ENCODE assay signal across 9 cellular contexts in the genomic region with DNA sequence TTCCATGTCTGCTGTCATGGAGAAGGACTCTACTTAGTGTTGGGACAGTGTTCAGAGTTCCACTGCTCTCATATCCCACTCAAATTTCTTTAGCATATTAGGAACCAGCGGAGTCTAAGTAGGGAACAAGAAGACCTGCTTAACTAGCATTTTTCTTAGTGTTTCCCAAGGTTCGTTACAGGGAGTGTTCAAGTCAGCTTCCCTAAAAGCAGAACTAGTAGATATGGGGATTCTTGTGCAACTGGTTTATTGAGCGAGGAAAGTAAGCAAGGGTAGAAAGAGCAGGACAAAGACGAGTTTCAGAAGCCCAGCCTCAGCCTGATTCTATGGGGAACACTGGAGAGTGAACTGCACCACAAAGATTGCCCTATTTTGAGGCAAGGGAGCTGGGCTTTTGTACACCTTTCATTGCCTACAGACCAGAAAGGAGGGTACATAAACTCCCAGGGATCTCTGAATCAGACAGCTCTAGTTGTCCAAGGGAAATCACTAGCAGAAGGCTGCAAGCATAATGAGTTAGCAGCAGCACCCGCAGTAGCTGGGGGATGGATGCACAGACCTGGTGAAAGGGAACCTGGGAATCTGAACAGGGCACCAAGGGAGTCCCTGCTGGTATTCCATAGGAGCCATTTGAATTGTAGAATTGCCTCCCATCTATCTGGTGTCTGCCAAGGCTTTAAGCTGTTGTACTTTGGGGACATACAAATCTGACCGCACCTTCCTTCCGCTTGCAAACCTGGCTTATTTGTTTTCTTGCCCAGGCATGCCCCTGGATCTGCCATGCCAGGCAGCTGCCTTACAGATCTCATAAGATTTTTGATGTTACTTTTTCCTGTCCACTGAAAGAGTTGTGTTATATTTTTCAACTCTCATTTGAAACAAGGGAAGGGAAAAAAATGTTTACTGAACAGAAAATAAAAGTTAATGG. TPM values are rescaled to one million over a fixed set of nuclear protein-coding genes. Genes with fewer than 3 reads are reported as not detected.
DNase-seq lines count a peak whose midpoint lies in the region; ATAC-seq and TF ChIP-seq lines count a peak whose summit lies in the region.
"Had no signal": no experiment of that assay in that cellular context is flagged by ENCODE, and none has a peak within 500 bp of the region (broad histone marks: within the 10 kb centered on the region; RNA-seq: fewer than 3 reads in every experiment).

No MANE protein-coding gene starts in this region.

- no peak for TF ChIP-seq CTCF in Panc1 (IDR thresholded peaks at IDR 0.05)
- no peak for TF ChIP-seq CTCF in gastroesophageal sphincter (IDR thresholded peaks at IDR 0.05)
- TF ChIP-seq CTCF in upper lobe of right lung (IDR thresholded peaks at IDR 0.05), result no peak
- no peak for TF ChIP-seq CTCF in Caco-2 (IDR thresholded peaks at IDR 0.05; ENCODE audit: insufficient read depth in 1 of 2, low read depth in 1 of 2, low read length in 1 of 2, severe bottlenecking in 1 of 2, unreplicated experiment in 1 of 2)
- no peak for TF ChIP-seq CTCF in omental fat pad (IDR thresholded peaks at IDR 0.05)

- H3K27ac ChIP-seq in Panc1 (ENCODE audit: low read length), result 0 out of 2 replicates have a peak overlapping the region, but pooled peaks have one; percentile 7
- H3K27ac ChIP-seq in gastroesophageal sphincter, result no peak overlapping the region
- peak overlapping the region; percentile 61 for H3K27ac ChIP-seq in upper lobe of right lung

- H3K4me1 ChIP-seq in Panc1 (ENCODE audit: control insufficient read depth, insufficient read depth, low read length), result peaks cover 23% of the 10 kb centered on the region
- H3K4me1 ChIP-seq in gastroesophageal sphincter, result peaks cover 0 to 18% (median 0%) of the 10 kb centered on the region in 3 donors
- peaks cover 63% of the 10 kb centered on the region for H3K4me1 ChIP-seq in upper lobe of right lung
- peaks cover 9% of the 10 kb centered on the region; the same call in 1 of the 2 replicates for H3K4me1 ChIP-seq in Caco-2

- no peaks in the 10 kb centered on the region for H3K9me3 ChIP-seq in Panc1 (ENCODE audit: control insufficient read depth, insufficient read depth, low read depth, low read length)
- no peaks in the 10 kb centered on the region for H3K9me3 ChIP-seq in gastroesophageal sphincter
- H3K9me3 ChIP-seq in upper lobe of right lung, result no peaks in the 10 kb centered on the region
- H3K9me3 ChIP-seq in Caco-2, result no peaks in the 10 kb centered on the region

- peaks cover 14% of the 10 kb centered on the region for H3K36me3 Mint-ChIP-seq in activated naive CD4-positive, alpha-beta T cell treated with anti-CD3 and anti-CD28 coated beads, Interleukin-2, amount 50 U/mL, for 24 hours
- peaks cover 17% of the 10 kb centered on the region for H3K36me3 Mint-ChIP-seq in Caco-2 (ENCODE audit: insufficient read depth, unreplicated experiment)

- no peaks in the 10 kb centered on the region for H3K27me3 ChIP-seq in Panc1 (ENCODE audit: control insufficient read depth, insufficient read depth, low read length)
- H3K27me3 ChIP-seq in gastroesophageal sphincter, result no peaks in the 10 kb centered on the region
- no peaks in the 10 kb centered on the region for H3K27me3 ChIP-seq in upper lobe of right lung
- no peaks in the 10 kb centered on the region for H3K27me3 ChIP-seq in Caco-2 (replicated peaks; ENCODE audit: control insufficient read depth, insufficient read depth, low read length)

- H3K4me3 Mint-ChIP-seq in activated naive CD4-positive, alpha-beta T cell treated with anti-CD3 and anti-CD28 coated beads, Interleukin-2, amount 50 U/mL, for 24 hours, result no peak overlapping the region
- no peak overlapping the region for H3K4me3 Mint-ChIP-seq in Caco-2 (ENCODE audit: unreplicated experiment)
- H3K4me3 Mint-ChIP-seq: activated T-cell treated with anti-CD3 and anti-CD28 coated beads, Interleukin-2, amount 50 U/mL, for 4 hours had no signal

- H3K27me3 Mint-ChIP-seq in activated naive CD4-positive, alpha-beta T cell treated with anti-CD3 and anti-CD28 coated beads, Interleukin-2, amount 50 U/mL, for 24 hours, result no peaks in the 10 kb centered on the region
- H3K27me3 Mint-ChIP-seq in Caco-2 (ENCODE audit: insufficient read depth, unreplicated experiment), result no peaks in the 10 kb centered on the region

- H3K4me3 ChIP-seq in Panc1 (ENCODE audit: low read depth in 2 of 2, low read length in 2 of 2) (no peak overlapping the region), gastroesophageal sphincter (no peak overlapping the region), upper lobe of right lung (no peak overlapping the region), Caco-2 (ENCODE audit: low read depth, low read length) (no peak overlapping the region)

- no peak for DNase-seq in activated naive CD4-positive, alpha-beta T cell (lab: John Stamatoyannopoulos, UW)
- no peak for DNase-seq in Panc1 (ENCODE audit: low read depth, low spot score)
- no peak for DNase-seq in upper lobe of right lung
- no peak for DNase-seq in Caco-2
- no peak for DNase-seq in omental fat pad (ENCODE audit: low spot score)
- no peak for DNase-seq in NCI-H524 treated with DMSO at 0.1 percent for 48 hours (lab: John Stamatoyannopoulos, UW)
- DNase-seq: activated T-cell treated with anti-CD3 and anti-CD28 coated beads, Interleukin-2, amount 50 U/mL, for 4 hours had no signal

- peak overlapping the region; percentile 2 for H3K27ac Mint-ChIP-seq in activated naive CD4-positive, alpha-beta T cell treated with anti-CD3 and anti-CD28 coated beads, Interleukin-2, amount 50 U/mL, for 24 hours
- no peak overlapping the region for H3K27ac Mint-ChIP-seq in Caco-2 (ENCODE audit: unreplicated experiment)

- BruUV-seq in Panc1 (replicated peaks; lab: Mats Ljungman, UMichigan) (no TSS peak), Caco-2 (replicated peaks; lab: Mats Ljungman, UMichigan) (no TSS peak)

- no peak for TF ChIP-seq EP300 in gastroesophageal sphincter (IDR thresholded peaks at IDR 0.05)

- WGBS in gastroesophageal sphincter (ENCODE audit: low coverage in 1 of 2), 2 donors, result 80 to 87% methylated on average over 6 to 7 of the region's 7 CpGs

- in situ Hi-C loops in Panc1 (cut with HindIII; ENCODE audit: low pct_unique_long_range_greater_than_20kb, low sequenced_read_pairs), result no loop called here

- no peaks in the 10 kb centered on the region for H3K9me3 Mint-ChIP-seq in activated naive CD4-positive, alpha-beta T cell treated with anti-CD3 and anti-CD28 coated beads, Interleukin-2, amount 50 U/mL, for 24 hours
- H3K9me3 Mint-ChIP-seq in Caco-2 (ENCODE audit: unreplicated experiment), result no peaks in the 10 kb centered on the region
- H3K9me3 Mint-ChIP-seq: activated T-cell treated with anti-CD3 and anti-CD28 coated beads, Interleukin-2, amount 50 U/mL, for 4 hours had no signal

- H3K36me3 ChIP-seq in Panc1 (ENCODE audit: control insufficient read depth, insufficient read depth, low read length), result no peaks in the 10 kb centered on the region
- no peaks in the 10 kb centered on the region for H3K36me3 ChIP-seq in gastroesophageal sphincter
- H3K36me3 ChIP-seq in upper lobe of right lung, result no peaks in the 10 kb centered on the region
- H3K36me3 ChIP-seq in Caco-2 (ENCODE audit: control insufficient read depth, insufficient read depth, low read length), result no peaks in the 10 kb centered on the region

- ATAC-seq in Panc1 (no peak), gastroesophageal sphincter (peak; percentile 34), upper lobe of right lung (peak; percentile 72), omental fat pad (ENCODE audit: low FRiP score) (no peak)
- ATAC-seq: activated T-cell treated with anti-CD3 and anti-CD28 coated beads, Interleukin-2, amount 50 U/mL, for 4 hours had no signal

- TF ChIP-seq POLR2A in gastroesophageal sphincter (IDR thresholded peaks at IDR 0.05), result no peak

- POLR2A ChIA-PET in Panc1 (lab: Charles Lee) (no interaction called here), Caco-2 (lab: Charles Lee) (no interaction called here)

- H3K4me1 Mint-ChIP-seq in activated naive CD4-positive, alpha-beta T cell treated with anti-CD3 and anti-CD28 coated beads, Interleukin-2, amount 50 U/mL, for 24 hours, result peaks cover 87% of the 10 kb centered on the region
- peaks cover 6% of the 10 kb centered on the region for H3K4me1 Mint-ChIP-seq in Caco-2 (ENCODE audit: low read depth, unreplicated experiment)

- CTCF ChIA-PET in Panc1 (lab: Charles Lee) (no interaction called here), Caco-2 (lab: Charles Lee) (no interaction called here)

- intact Hi-C loops in Panc1 (cut with micrococcal nuclease; ENCODE audit: unreplicated experiment) (no loop called here), upper lobe of right lung (cut with DNase I) (no loop called here), Caco-2 (cut with micrococcal nuclease; ENCODE audit: unreplicated experiment) (no loop called here)

RNA-seq across cellular contexts. Expression of a gene that starts 15.1 kb away (rescaled TPM):
- total RNA-seq in Panc1 (2021; ENCODE audit: unreplicated experiment) (43.5 TPM), gastroesophageal sphincter (1 to 10 TPM; 2.9 to 7.0 (median 6.5) TPM), upper lobe of right lung (53.2 TPM), Caco-2 (2022) (27.0 and 37.8 TPM in 2 replicates), omental fat pad (10 to 100 TPM; 18.0 to 34.7 (median 31.3) TPM)
- 75.0 TPM for polyA plus RNA-seq in Panc1 (2012; ENCODE audit: insufficient read length)

Comparison
In these comparisons a context has a peak if more than half of its experiments do, and no peak if none do; other contexts are left out.
1. ATAC-seq: peak in gastroesophageal sphincter (single experiment) and upper lobe of right lung (single experiment); none in Panc1 (single experiment) and omental fat pad (single experiment).
2. H3K27ac ChIP-seq: peak in Panc1 (single experiment) and upper lobe of right lung (single experiment); none in gastroesophageal sphincter (0 of 4).